Comparison of ENCODE assay signal across 21 cellular contexts in the genomic region with DNA sequence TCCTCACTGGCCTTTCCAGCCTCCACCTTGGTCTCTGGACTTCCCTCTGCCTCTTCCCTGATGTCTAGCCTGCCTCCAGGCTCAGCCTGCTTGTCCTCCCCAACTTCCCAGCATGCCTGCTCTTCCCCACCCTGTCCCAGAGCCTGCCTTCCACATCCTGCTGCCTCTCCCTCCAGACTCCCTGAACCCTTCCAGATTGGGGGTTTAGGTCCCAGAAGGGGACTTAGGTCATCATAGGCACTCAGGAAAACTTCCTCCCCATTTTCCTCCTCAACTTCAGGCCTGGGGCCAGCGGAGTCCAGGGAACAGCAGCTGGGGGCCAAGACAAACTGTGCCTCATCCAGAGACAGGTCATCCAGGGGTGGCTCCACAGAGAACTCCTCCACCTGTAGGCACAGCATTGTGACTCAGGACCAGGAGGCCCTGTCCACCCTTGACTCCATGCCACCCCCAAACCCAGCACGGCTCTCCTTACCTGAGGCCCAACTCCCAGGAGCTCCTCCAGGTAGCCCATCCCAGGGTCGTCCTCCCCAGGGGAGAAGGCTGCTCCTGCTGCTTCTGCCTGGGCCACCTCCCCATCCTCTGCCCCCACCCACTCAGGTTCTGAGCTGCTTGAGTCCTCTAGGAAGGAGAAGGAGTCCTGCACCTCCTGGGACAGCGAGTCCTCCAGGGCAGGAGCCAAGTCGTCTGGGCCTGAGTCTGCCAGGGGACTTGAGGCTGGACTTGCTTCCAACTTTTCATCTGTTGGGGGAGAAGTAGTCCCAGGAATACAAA. TPM values are rescaled to one million over a fixed set of nuclear protein-coding genes. Genes with fewer than 3 reads are reported as not detected.
DNase-seq lines count a peak whose midpoint lies in the region; ATAC-seq, FAIRE-seq and TF ChIP-seq lines count a peak whose summit lies in the region.
"Had no signal": no experiment of that assay in that cellular context is flagged by ENCODE, and none has a peak within 500 bp of the region (broad histone marks: within the 10 kb centered on the region; RNA-seq: fewer than 3 reads in every experiment).

No MANE protein-coding gene starts in this region.

- TF ChIP-seq EP300 in K562 (IDR thresholded peaks at IDR 0.05; ENCODE audit: low read length), result no peak
- no peak for TF ChIP-seq EP300 in tibial nerve (IDR thresholded peaks at IDR 0.05)

- ATAC-seq in K562, result no peak

- no peaks in the 10 kb centered on the region for H3K9me3 Mint-ChIP-seq in T-helper 1 cell treated with Interleukin-12 subunit alpha and Interleukin-12 subunit beta and Interleukin-4 antibody, amounts not matched to agents 30 μg/mL and 1 μg/mL, for 36 hours

- H3K27me3 ChIP-seq in K562 (ENCODE audit: control insufficient read depth in 2 of 2, insufficient read depth in 2 of 2, low read length in 2 of 2) (no peaks in the 10 kb centered on the region), neutrophil (no peaks in the 10 kb centered on the region), tibial nerve (no peaks in the 10 kb centered on the region)
- H3K27me3 ChIP-seq: ovary, SJCRH30, thyroid gland had no signal

- no peaks in the 10 kb centered on the region for H3K9me1 ChIP-seq in K562 (ENCODE audit: control insufficient read depth, insufficient read depth, low read length)

- peaks cover 75% of the 10 kb centered on the region for H3K36me3 Mint-ChIP-seq in T-helper 1 cell treated with Interleukin-12 subunit alpha and Interleukin-12 subunit beta and Interleukin-4 antibody, amounts not matched to agents 30 μg/mL and 1 μg/mL, for 36 hours (ENCODE audit: low read depth)

- TF ChIP-seq CTCF in HEK293 (tag by site-specific recombination; IDR thresholded peaks at IDR 0.05) (no peak), K562 (IDR thresholded peaks at IDR 0.05 in 2 of 3, conservative IDR thresholded peaks at IDR 0.05 in 1 of 3; ENCODE audit: insufficient read depth in 2 of 3, low read depth in 1 of 3, low read length in 3 of 3) (no peak), neutrophil (IDR thresholded peaks at IDR 0.05) (no peak), tibial nerve (IDR thresholded peaks at IDR 0.05) (no peak)

- H3K4me3 Mint-ChIP-seq in T-helper 1 cell treated with Interleukin-12 subunit alpha and Interleukin-12 subunit beta and Interleukin-4 antibody, amounts not matched to agents 30 μg/mL and 1 μg/mL, for 36 hours, result no peak overlapping the region
- H3K4me3 Mint-ChIP-seq: HFFc6 had no signal

- 52% methylated on average over 5 of the region's 5 CpGs for WGBS in K562 (ENCODE audit: insufficient coverage, low coverage, missing lambda C conversion rate)
- 83 to 98% methylated on average over 3 to 5 of the region's 5 CpGs for WGBS in tibial nerve, 2 donors

- FAIRE-seq in K562 (lab: Jason Lieb, UNC), result no peak

- no peak for TF ChIP-seq POLR2A in K562 (conservative IDR thresholded peaks at IDR 0.05)
- no peak for TF ChIP-seq POLR2A in tibial nerve (IDR thresholded peaks at IDR 0.05)

- no peak overlapping the region for H3K27ac ChIP-seq in HEK293 (ENCODE audit: extremely low read depth, low read depth, low read length)
- H3K27ac ChIP-seq in K562 (ENCODE audit: extremely low read depth, low read depth, low read length), result no peak overlapping the region
- H3K27ac ChIP-seq in neutrophil, result peak overlapping the region; percentile 98
- no peak overlapping the region for H3K27ac ChIP-seq in tibial nerve
- H3K27ac ChIP-seq: 22Rv1, ovary, SJCRH30, thyroid gland had no signal

- H3K9ac ChIP-seq in K562 (ENCODE audit: insufficient read depth in 1 of 2, low read depth in 2 of 2, low read length in 2 of 2), result peak overlapping the region in 1 of 2 experiments; percentile 22; a peak in 1 of 4 replicates

- in situ Hi-C loops in K562 (cut with MboI), result no loop called here

- H3K4me3 ChIP-seq in HEK293 (ENCODE audit: low read depth, low read length) (no peak overlapping the region), K562 (no peak overlapping the region), neutrophil (ENCODE audit: low read depth in 1 of 2, low read length in 1 of 2) (no peak overlapping the region), tibial nerve (no peak overlapping the region)
- H3K4me3 ChIP-seq: ovary, SJCRH30, thyroid gland had no signal

- intact Hi-C loops in K562 (cut with micrococcal nuclease), result no loop called here

- H2AFZ ChIP-seq in K562 (ENCODE audit: low read depth, low read length), result no peak overlapping the region

- no peaks in the 10 kb centered on the region for H4K20me1 ChIP-seq in K562 (replicated peaks; ENCODE audit: control insufficient read depth, insufficient read depth, low read length)

- H3K27ac Mint-ChIP-seq in T-helper 1 cell treated with Interleukin-12 subunit alpha and Interleukin-12 subunit beta and Interleukin-4 antibody, amounts not matched to agents 30 μg/mL and 1 μg/mL, for 36 hours, result peak overlapping the region; percentile 78
- H3K27ac Mint-ChIP-seq: HFFc6 had no signal

- H3K36me3 ChIP-seq in HEK293 (ENCODE audit: control insufficient read depth in 2 of 2, insufficient read depth in 1 of 2, low read length in 2 of 2) (no peaks in the 10 kb centered on the region), K562 (ENCODE audit: control insufficient read depth, insufficient read depth, low read length) (no peaks in the 10 kb centered on the region; the same call in 2 of the 3 replicates), neutrophil (peaks cover 74% of the 10 kb centered on the region), tibial nerve (peaks cover 0 to 37% (median 3%) of the 10 kb centered on the region in 3 donors)
- H3K36me3 ChIP-seq: ovary, SJCRH30, thyroid gland had no signal

- H3K27me3 Mint-ChIP-seq in T-helper 1 cell treated with Interleukin-12 subunit alpha and Interleukin-12 subunit beta and Interleukin-4 antibody, amounts not matched to agents 30 μg/mL and 1 μg/mL, for 36 hours (ENCODE audit: low read depth), result no peaks in the 10 kb centered on the region

- BruUV-seq in K562 (replicated peaks; lab: Mats Ljungman, UMichigan), result no TSS peak

- POLR2A ChIA-PET in HEK293 (lab: Yijun Ruan, JAX) (interaction anchor here (1.2 kb wide), 1 partner anchor 98 kb away, joined by 4 read pairs; no protein-coding TSS in a partner anchor), K562 (lab: Yijun Ruan, JAX) (interaction anchor here (0.6 kb wide), 1 partner anchor 55 kb away, joined by 3 read pairs; no protein-coding TSS in a partner anchor)

- no peak overlapping the region for H3K4me2 ChIP-seq in K562 (ENCODE audit: insufficient read depth, low read length)

- CTCF ChIA-PET in HEK293 (lab: Yijun Ruan, JAX) (interaction anchor here (0.5 to 1.3 kb wide), 2 partner anchors 10 to 12 kb away, joined by 3 to 4 read pairs; partner anchors contain the start of gene TSTD1), K562 (lab: Yijun Ruan, JAX; ENCODE audit: low intra/inter-chr PET ratio) (no interaction called here)

- DNase-seq in T-helper 1 cell (no peak), K562 (ENCODE audit: extremely low read depth in 1 of 4, low spot score in 3 of 4) (no peak), HK-2 (ENCODE audit: unreplicated experiment) (no peak), tibial nerve (ENCODE audit: low spot score in 2 of 2) (no peak)
- no peak for DNase-seq in stimulated activated CD4-positive, alpha-beta T cell treated with anti-CD3 and anti-CD28 coated beads, Interleukin-4, amount 100 ng/mL, for 4 hours
- DNase-seq: activated gamma-delta T cell; DMS79 treated with DMSO at 0.1 percent for 48 hours; HFFc6; hippocampal formation; kidney glomerular epithelial cell; OCI-M1; ovary; SJCRH30; stimulated activated CD4-positive, alpha-beta T cell treated with anti-CD3 and anti-CD28 coated beads, Interleukin-4, amount 100 ng/mL, for 24 hours; thyroid gland had no signal

- no peak for TF ChIP-seq RAD21 in K562 (CRISPR knock-in tag; conservative IDR thresholded peaks at IDR 0.05 in 1 of 2, IDR thresholded peaks at IDR 0.05 in 1 of 2)

- peaks cover 34% of the 10 kb centered on the region for H3K4me1 Mint-ChIP-seq in T-helper 1 cell treated with Interleukin-12 subunit alpha and Interleukin-12 subunit beta and Interleukin-4 antibody, amounts not matched to agents 30 μg/mL and 1 μg/mL, for 36 hours (ENCODE audit: low read depth)

- H3K79me2 ChIP-seq in K562 (ENCODE audit: control insufficient read depth, insufficient read depth, low read length), result peaks cover 23% of the 10 kb centered on the region

- no peaks in the 10 kb centered on the region for H3K9me3 ChIP-seq in HEK293 (ENCODE audit: control insufficient read depth, insufficient read depth, low read depth, low read length)
- H3K9me3 ChIP-seq in K562 (replicated peaks; ENCODE audit: control insufficient read depth, insufficient read depth, low read depth, low read length), result no peaks in the 10 kb centered on the region; the same call in 1 of the 2 replicates
- no peaks in the 10 kb centered on the region for H3K9me3 ChIP-seq in neutrophil
- no peaks in the 10 kb centered on the region for H3K9me3 ChIP-seq in tibial nerve
- H3K9me3 ChIP-seq: thyroid gland had no signal

- 0 out of 2 replicates have a peak, but pooled peaks cover 4% of the 10 kb centered on the region for H3K4me1 ChIP-seq in HEK293 (ENCODE audit: control insufficient read depth, insufficient read depth, low read length)
- H3K4me1 ChIP-seq in K562 (replicated peaks in 1 of 2; ENCODE audit: control insufficient read depth in 2 of 2, insufficient read depth in 2 of 2, low read length in 2 of 2), result peaks cover 11 to 15% of the 10 kb centered on the region in 2 experiments; a peak in 4 of 5 replicates
- peaks cover 21 to 26% of the 10 kb centered on the region in 2 experiments for H3K4me1 ChIP-seq in neutrophil (ENCODE audit: control insufficient read depth in 1 of 2, insufficient read depth in 1 of 2, low read depth in 1 of 2, low read length in 1 of 2)
- peaks cover 0 to 12% (median 6%) of the 10 kb centered on the region in 4 donors for H3K4me1 ChIP-seq in tibial nerve

RNA-seq across cellular contexts. Expression of gene USF1, which starts 3.4 kb away (rescaled TPM):
- total RNA-seq in K562 (2011; cell fraction: chromatin; rRNA removed; ENCODE audit: low replicate concordance), result 56.3 and 125 TPM in 2 replicates
- total RNA-seq in K562 (2011; cell fraction: nucleolus; rRNA removed), result 93.4 and 97.7 TPM in 2 replicates
- 70.5 and 77.6 TPM in 2 replicates for total RNA-seq in K562 (2011; cell fraction: nucleoplasm; rRNA removed)
- 59.8 and 77.5 TPM in 2 replicates for total RNA-seq in K562 (2014; rRNA removed)
- total RNA-seq in K562 (2014; rRNA removed; fragmentation: Illumina TruSeq; extraction: Trizol), result 43.1 and 52.9 TPM in 2 replicates
- 56.4 and 57.5 TPM in 2 replicates for total RNA-seq in K562 (2015; rRNA removed; fragmentation: Illumina TruSeq; extraction: Trizol)
- 50.6 and 51.1 TPM in 2 replicates for total RNA-seq in K562 (2021)
- 52.8 and 54.2 TPM in 2 replicates for polyA plus RNA-seq in K562 (2011; rRNA removed)
- polyA plus RNA-seq in K562 (2011; cell fraction: cytosol; rRNA removed), result 52.1 and 58.4 TPM in 2 replicates
- 205 and 262 TPM in 2 replicates for polyA plus RNA-seq in K562 (2011; cell fraction: nucleus; rRNA removed)
- polyA plus RNA-seq in K562 (2012), result 44.8 and 45.4 TPM in 2 replicates
- polyA plus RNA-seq in K562 (2014; fragmentation: Illumina TruSeq; extraction: Trizol), result 53.1 and 57.5 TPM in 2 replicates
- 10 to 100 TPM in 1 of 2 experiments, 1 to 10 TPM in 1; 7.4 to 46.3 TPM for polyA plus RNA-seq in K562 (2014; fragmentation: Nextera tagmentation; extraction: Ambion mirVana)
- 50.9 and 60.2 TPM in 2 replicates for polyA plus RNA-seq in K562 (2014; rRNA removed)
- polyA minus RNA-seq in K562 (2011; rRNA and poly(A)+ RNA removed), result 67.4 and 82.4 TPM in 2 replicates
- polyA minus RNA-seq in K562 (2011; cell fraction: cytosol; rRNA and poly(A)+ RNA removed), result 31.4 and 33.5 TPM in 2 replicates
- 33.8 and 36.8 TPM in 2 replicates for polyA minus RNA-seq in K562 (2011; cell fraction: nucleus; rRNA and poly(A)+ RNA removed)
- total RNA-seq in tibial nerve, result 10 to 100 TPM; 59.4 to 66.1 (median 62.9) TPM

RNA-seq across cellular contexts. Expression of gene TSTD1, which starts 10.4 kb away (rescaled TPM):
- total RNA-seq in K562 (2011; cell fraction: chromatin; rRNA removed; ENCODE audit: low replicate concordance), result 1.5 and 4.4 TPM in 2 replicates
- total RNA-seq in K562 (2011; cell fraction: nucleolus; rRNA removed), result 2.0 and 3.0 TPM in 2 replicates
- total RNA-seq in K562 (2011; cell fraction: nucleoplasm; rRNA removed), result 2.4 and 4.0 TPM in 2 replicates
- total RNA-seq in K562 (2014; rRNA removed), result not detected in 2 replicates
- not detected in 2 replicates for total RNA-seq in K562 (2014; rRNA removed; fragmentation: Illumina TruSeq; extraction: Trizol)
- total RNA-seq in K562 (2015; rRNA removed; fragmentation: Illumina TruSeq; extraction: Trizol), result 0.23 TPM in 1 of 2 replicates, not detected in the other
- total RNA-seq in K562 (2021), result 0.38 and 0.53 TPM in 2 replicates
- 0.23 TPM in 1 of 2 replicates, not detected in the other for polyA plus RNA-seq in K562 (2011; rRNA removed)
- not detected in 2 replicates for polyA plus RNA-seq in K562 (2011; cell fraction: cytosol; rRNA removed)
- 1.3 and 3.0 TPM in 2 replicates for polyA plus RNA-seq in K562 (2011; cell fraction: nucleus; rRNA removed)
- 0.26 and 0.84 TPM in 2 replicates for polyA plus RNA-seq in K562 (2012)
- not detected in 2 replicates for polyA plus RNA-seq in K562 (2014; fragmentation: Illumina TruSeq; extraction: Trizol)
- not detected for polyA plus RNA-seq in K562 (2014; fragmentation: Nextera tagmentation; extraction: Ambion mirVana)
- 0.23 and 0.27 TPM in 2 replicates for polyA plus RNA-seq in K562 (2014; rRNA removed)
- 0.53 TPM in 1 of 2 replicates, not detected in the other for polyA minus RNA-seq in K562 (2011; rRNA and poly(A)+ RNA removed)
- not detected in 2 replicates for polyA minus RNA-seq in K562 (2011; cell fraction: cytosol; rRNA and poly(A)+ RNA removed)
- polyA minus RNA-seq in K562 (2011; cell fraction: nucleus; rRNA and poly(A)+ RNA removed), result 0.81 and 1.1 TPM in 2 replicates
- total RNA-seq in tibial nerve, result 10 to 100 TPM; 15.7 to 46.9 (median 37.4) TPM
- total RNA-seq: HFFc6, SJCRH30 had no signal

RNA-seq across cellular contexts. Expression of gene ARHGAP30, which starts 20.6 kb away (rescaled TPM):
- 0.12 and 0.28 TPM in 2 replicates for total RNA-seq in K562 (2011; cell fraction: chromatin; rRNA removed; ENCODE audit: low replicate concordance)
- 0.13 and 0.17 TPM in 2 replicates for total RNA-seq in K562 (2011; cell fraction: nucleolus; rRNA removed)
- total RNA-seq in K562 (2011; cell fraction: nucleoplasm; rRNA removed), result 0.15 TPM in 1 of 2 replicates, not detected in the other
- total RNA-seq in K562 (2014; rRNA removed), result 0.04 and 0.73 TPM in 2 replicates
- 0.06 and 0.07 TPM in 2 replicates for total RNA-seq in K562 (2014; rRNA removed; fragmentation: Illumina TruSeq; extraction: Trizol)
- total RNA-seq in K562 (2015; rRNA removed; fragmentation: Illumina TruSeq; extraction: Trizol), result 0.04 and 0.07 TPM in 2 replicates
- 0.35 and 0.42 TPM in 2 replicates for total RNA-seq in K562 (2021)
- polyA plus RNA-seq in K562 (2011; rRNA removed), result 0.12 and 0.20 TPM in 2 replicates
- 0.15 and 0.58 TPM in 2 replicates for polyA plus RNA-seq in K562 (2011; cell fraction: cytosol; rRNA removed)
- 0.10 and 0.28 TPM in 2 replicates for polyA plus RNA-seq in K562 (2011; cell fraction: nucleus; rRNA removed)
- 0.21 and 0.39 TPM in 2 replicates for polyA plus RNA-seq in K562 (2012)
- 0.11 and 0.12 TPM in 2 replicates for polyA plus RNA-seq in K562 (2014; fragmentation: Illumina TruSeq; extraction: Trizol)
- under 1 TPM; 0.01 to 0.03 TPM for polyA plus RNA-seq in K562 (2014; fragmentation: Nextera tagmentation; extraction: Ambion mirVana)
- polyA plus RNA-seq in K562 (2014; rRNA removed), result 0.17 and 0.18 TPM in 2 replicates
- 0.09 and 0.14 TPM in 2 replicates for polyA minus RNA-seq in K562 (2011; rRNA and poly(A)+ RNA removed)
- polyA minus RNA-seq in K562 (2011; cell fraction: cytosol; rRNA and poly(A)+ RNA removed), result 0.19 TPM in 1 of 2 replicates, not detected in the other
- polyA minus RNA-seq in K562 (2011; cell fraction: nucleus; rRNA and poly(A)+ RNA removed), result not detected in 2 replicates
- total RNA-seq in tibial nerve, result 10 to 100 TPM in 2 of 4 donors, 1 to 10 TPM in 2; 6.1 to 14.1 (median 10.2) TPM
- total RNA-seq: HFFc6 had no signal
- polyA plus RNA-seq: BJ had no signal

RNA-seq across cellular contexts. Expression of gene F11R, which starts 28.2 kb away (rescaled TPM):
- 141 and 286 TPM in 2 replicates for total RNA-seq in K562 (2011; cell fraction: chromatin; rRNA removed; ENCODE audit: low replicate concordance)
- total RNA-seq in K562 (2011; cell fraction: nucleolus; rRNA removed), result 122 and 178 TPM in 2 replicates
- 177 and 186 TPM in 2 replicates for total RNA-seq in K562 (2011; cell fraction: nucleoplasm; rRNA removed)
- 27.4 and 33.9 TPM in 2 replicates for total RNA-seq in K562 (2014; rRNA removed)
- 66.3 and 74.4 TPM in 2 replicates for total RNA-seq in K562 (2014; rRNA removed; fragmentation: Illumina TruSeq; extraction: Trizol)
- total RNA-seq in K562 (2015; rRNA removed; fragmentation: Illumina TruSeq; extraction: Trizol), result 45.6 and 46.4 TPM in 2 replicates
- 52.9 and 60.6 TPM in 2 replicates for total RNA-seq in K562 (2021)
- polyA plus RNA-seq in K562 (2011; rRNA removed), result 187 and 204 TPM in 2 replicates
- polyA plus RNA-seq in K562 (2011; cell fraction: cytosol; rRNA removed), result 165 and 171 TPM in 2 replicates
- polyA plus RNA-seq in K562 (2011; cell fraction: nucleus; rRNA removed), result 81.4 and 97.5 TPM in 2 replicates
- polyA plus RNA-seq in K562 (2012), result 38.5 and 65.7 TPM in 2 replicates
- polyA plus RNA-seq in K562 (2014; fragmentation: Illumina TruSeq; extraction: Trizol), result 101 and 117 TPM in 2 replicates
- 10 to 100 TPM; 30.6 to 52.5 TPM for polyA plus RNA-seq in K562 (2014; fragmentation: Nextera tagmentation; extraction: Ambion mirVana)
- polyA plus RNA-seq in K562 (2014; rRNA removed), result 29.3 and 34.0 TPM in 2 replicates
- polyA minus RNA-seq in K562 (2011; rRNA and poly(A)+ RNA removed), result 160 and 231 TPM in 2 replicates
- 62.2 and 87.5 TPM in 2 replicates for polyA minus RNA-seq in K562 (2011; cell fraction: cytosol; rRNA and poly(A)+ RNA removed)
- polyA minus RNA-seq in K562 (2011; cell fraction: nucleus; rRNA and poly(A)+ RNA removed), result 21.8 and 42.3 TPM in 2 replicates
- total RNA-seq in tibial nerve, result 10 to 100 TPM in 3 of 4 donors, 1 to 10 TPM in 1; 6.9 to 23.1 (median 14.9) TPM
- total RNA-seq: SJCRH30 had no signal

RNA-seq across cellular contexts. Expression of gene NECTIN4, which starts 40.2 kb away (rescaled TPM):
- total RNA-seq in K562 (2011; cell fraction: chromatin; rRNA removed; ENCODE audit: low replicate concordance), result 0.16 and 0.25 TPM in 2 replicates
- total RNA-seq in K562 (2011; cell fraction: nucleolus; rRNA removed), result not detected in 2 replicates
- total RNA-seq in K562 (2011; cell fraction: nucleoplasm; rRNA removed), result not detected in 2 replicates
- not detected in 2 replicates for total RNA-seq in K562 (2014; rRNA removed)
- total RNA-seq in K562 (2014; rRNA removed; fragmentation: Illumina TruSeq; extraction: Trizol), result not detected in 2 replicates
- total RNA-seq in K562 (2015; rRNA removed; fragmentation: Illumina TruSeq; extraction: Trizol), result not detected in 2 replicates
- total RNA-seq in K562 (2021), result 0.09 TPM in 1 of 2 replicates, not detected in the other
- polyA plus RNA-seq in K562 (2011; rRNA removed), result 0.01 TPM in 1 of 2 replicates, not detected in the other
- polyA plus RNA-seq in K562 (2011; cell fraction: cytosol; rRNA removed), result 0.01 and 0.13 TPM in 2 replicates
- polyA plus RNA-seq in K562 (2011; cell fraction: nucleus; rRNA removed), result 0.10 and 0.18 TPM in 2 replicates
- polyA plus RNA-seq in K562 (2012), result 0.07 and 0.12 TPM in 2 replicates
- polyA plus RNA-seq in K562 (2014; fragmentation: Illumina TruSeq; extraction: Trizol), result not detected in 2 replicates
- not detected for polyA plus RNA-seq in K562 (2014; fragmentation: Nextera tagmentation; extraction: Ambion mirVana)
- polyA plus RNA-seq in K562 (2014; rRNA removed), result 0.09 TPM in 1 of 2 replicates, not detected in the other
- not detected in 2 replicates for polyA minus RNA-seq in K562 (2011; rRNA and poly(A)+ RNA removed)
- polyA minus RNA-seq in K562 (2011; cell fraction: cytosol; rRNA and poly(A)+ RNA removed), result not detected in 2 replicates
- 0.27 TPM in 1 of 2 replicates, not detected in the other for polyA minus RNA-seq in K562 (2011; cell fraction: nucleus; rRNA and poly(A)+ RNA removed)
- not detected for total RNA-seq in tibial nerve
- total RNA-seq: mesenteric fat pad had no signal
- polyA plus RNA-seq: BJ had no signal

Comparison
In these comparisons a context has a peak if more than half of its experiments do, and no peak if none do; other contexts are left out.
1. RNA of gene ARHGAP30, which starts 20.6 kb away (total RNA-seq): 6.1 to 14.1 TPM in tibial nerve; 0.04 to 0.73 TPM in K562; every median in the first group is over 4 times any median in the second.